28 cellular contexts compared by ENCODE assay signal in the genomic region with DNA sequence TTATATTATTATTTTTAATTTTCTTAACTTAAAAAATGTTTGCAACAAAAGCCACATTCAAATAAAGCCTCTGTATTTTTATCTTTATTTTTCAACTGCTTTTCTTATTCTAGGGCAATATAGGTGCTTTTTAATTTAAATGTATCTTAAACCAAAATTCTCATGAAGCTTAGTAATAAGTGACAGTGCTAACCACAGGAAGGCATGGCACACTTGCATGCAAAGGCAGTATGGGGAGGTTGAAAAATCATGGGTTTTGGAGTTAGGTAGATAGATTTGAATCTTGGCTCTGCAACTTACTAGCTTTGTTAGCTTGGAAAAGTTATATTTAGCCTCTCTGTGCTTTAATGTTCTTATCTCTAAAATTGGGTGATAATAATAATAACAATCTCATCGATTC.
DNase-seq lines count a peak whose midpoint lies in the region; ATAC-seq and TF ChIP-seq lines count a peak whose summit lies in the region.
"Had no signal": no experiment of that assay in that cellular context is flagged by ENCODE, and none has a peak within 500 bp of the region (broad histone marks: within the 10 kb centered on the region; RNA-seq: fewer than 3 reads in every experiment).

No MANE protein-coding gene starts in this region.

- no peaks in the 10 kb centered on the region; the same call in 1 of the 2 replicates for H3K4me1 ChIP-seq in GM23338 (ENCODE audit: insufficient read depth)
- H3K4me1 ChIP-seq: body of pancreas, gastroesophageal sphincter, right atrium auricular region, thyroid gland had no signal

- ATAC-seq in GM18909 (IDR thresholded peaks at IDR 0.05; ENCODE audit: poor library complexity, unreplicated experiment) (peak; percentile 74), GM23338 (no peak), HG03175 (IDR thresholded peaks at IDR 0.05; ENCODE audit: unreplicated experiment) (peak; percentile 65), HG03439 (IDR thresholded peaks at IDR 0.05; ENCODE audit: unreplicated experiment) (no peak), omental fat pad (ENCODE audit: low FRiP score) (no peak)
- ATAC-seq in stimulated activated naive B cell treated with anti-CD40 and anti-IgM and Interleukin-4, amounts not matched to agents 10 μg/mL and 1 μg/mL and 100 μg/mL, for 72 hours (replicated peaks): peak; percentile 57 to 63
- ATAC-seq: activated T-cell treated with anti-CD3 and anti-CD28 coated beads, Interleukin-2, amount 50 U/mL, for 4 hours; body of pancreas; gastroesophageal sphincter; left lobe of liver had no signal

- no peak overlapping the region for H3K27ac ChIP-seq in GM23338 (ENCODE audit: low read depth)
- H3K27ac ChIP-seq: body of pancreas, dorsolateral prefrontal cortex, gastroesophageal sphincter, neural progenitor cell, right atrium auricular region, stomach, thyroid gland, WERI-Rb-1 had no signal

- no peaks in the 10 kb centered on the region for H3K79me2 ChIP-seq in GM23338 (replicated peaks; ENCODE audit: insufficient read depth)

- no peaks in the 10 kb centered on the region for H3K36me3 ChIP-seq in GM23338 (ENCODE audit: insufficient read depth)
- H3K36me3 ChIP-seq: gastroesophageal sphincter, neural progenitor cell, right atrium auricular region, stomach, thyroid gland, WERI-Rb-1 had no signal

- no peaks in the 10 kb centered on the region for H4K20me1 ChIP-seq in GM23338 (replicated peaks; ENCODE audit: insufficient read depth)

- H3K27me3 ChIP-seq in GM23338 (ENCODE audit: insufficient read depth): no peaks in the 10 kb centered on the region
- H3K27me3 ChIP-seq: body of pancreas, dorsolateral prefrontal cortex, gastroesophageal sphincter, neural progenitor cell, right atrium auricular region, stomach, thyroid gland had no signal

- no peaks in the 10 kb centered on the region for H3K36me3 Mint-ChIP-seq in GM23338 (ENCODE audit: low read depth)
- no peaks in the 10 kb centered on the region for H3K36me3 Mint-ChIP-seq in stimulated activated naive B cell treated with anti-CD40 and anti-IgM and Interleukin-4, amounts not matched to agents 10 μg/mL and 1 μg/mL and 100 μg/mL, for 72 hours
- H3K36me3 Mint-ChIP-seq: neural progenitor cell had no signal

- H3F3A ChIP-seq in GM23338 (replicated peaks; ENCODE audit: low read depth): no peaks in the 10 kb centered on the region

- no peaks in the 10 kb centered on the region for H3K27me3 Mint-ChIP-seq in GM23338 (ENCODE audit: insufficient read depth, low read depth, poor library complexity)
- peaks cover 15 to 22% of the 10 kb centered on the region in 2 donors for H3K27me3 Mint-ChIP-seq in stimulated activated naive B cell treated with anti-CD40 and anti-IgM and Interleukin-4, amounts not matched to agents 10 μg/mL and 1 μg/mL and 100 μg/mL, for 72 hours

- DNase-seq in GM23338 (ENCODE audit: low spot score) (no peak), NCI-H748 treated with DMSO at 0.1 percent for 48 hours (lab: John Stamatoyannopoulos, UW) (no peak), omental fat pad (ENCODE audit: low spot score) (no peak), midbrain (lab: John Stamatoyannopoulos, UW) (no peak)
- DNase-seq in stimulated activated naive B cell treated with anti-CD40 and anti-IgM and Interleukin-4, amounts not matched to agents 10 μg/mL and 1 μg/mL and 100 μg/mL, for 72 hours: no peak
- DNase-seq: activated CD4-positive, alpha-beta T cell treated with anti-CD3 and anti-CD28 coated beads, Interleukin-2, amount 10 ng/mL, durations not matched to agents 24 days and 14 days; activated T-cell treated with anti-CD3 and anti-CD28 coated beads, Interleukin-2, amount 50 U/mL, for 4 hours; body of pancreas; dorsolateral prefrontal cortex; HCEC 1CT; mesenchymal stem cell; NCI-H1694 treated with DMSO at 0.1 percent for 48 hours; NCI-H2171; NCI-H510A treated with DMSO at 0.1 percent for 48 hours; stimulated activated CD4-positive, alpha-beta T cell treated with anti-CD3 and anti-CD28 coated beads, Interleukin-1b, Interleukin-23, amount 100 ng/mL, for 48 hours; stimulated activated CD8-positive, alpha-beta memory T cell treated with anti-CD3 and anti-CD28 coated beads, Interleukin-4, amount 100 ng/mL, for 48 hours; stomach; T-helper 9 cell; WERI-Rb-1 had no signal

- no peaks in the 10 kb centered on the region for H3K9me3 Mint-ChIP-seq in GM23338
- H3K9me3 Mint-ChIP-seq in stimulated activated naive B cell treated with anti-CD40 and anti-IgM and Interleukin-4, amounts not matched to agents 10 μg/mL and 1 μg/mL and 100 μg/mL, for 72 hours: no peaks in the 10 kb centered on the region
- H3K9me3 Mint-ChIP-seq: activated CD4-positive, alpha-beta T cell treated with anti-CD3 and anti-CD28 coated beads, Interleukin-2, amount 10 ng/mL, durations not matched to agents 24 days and 14 days; activated T-cell treated with anti-CD3 and anti-CD28 coated beads, Interleukin-2, amount 50 U/mL, for 4 hours; neural progenitor cell had no signal

- H2AFZ ChIP-seq in GM23338: peak overlapping the region; percentile 100

- no peaks in the 10 kb centered on the region for H3K9me2 ChIP-seq in GM23338 (ENCODE audit: insufficient read depth)

- no peak overlapping the region for H3K4me3 ChIP-seq in GM23338
- H3K4me3 ChIP-seq: body of pancreas, dorsolateral prefrontal cortex, gastroesophageal sphincter, neural progenitor cell, right atrium auricular region, smooth muscle cell, stomach, thyroid gland had no signal

- H3K4me1 Mint-ChIP-seq in GM23338: no peaks in the 10 kb centered on the region
- H3K4me1 Mint-ChIP-seq in stimulated activated naive B cell treated with anti-CD40 and anti-IgM and Interleukin-4, amounts not matched to agents 10 μg/mL and 1 μg/mL and 100 μg/mL, for 72 hours: peaks cover 9 to 19% of the 10 kb centered on the region in 2 donors
- H3K4me1 Mint-ChIP-seq: activated CD4-positive, alpha-beta T cell treated with anti-CD3 and anti-CD28 coated beads, Interleukin-2, amount 10 ng/mL, durations not matched to agents 24 days and 14 days; neural progenitor cell had no signal

- TF ChIP-seq CTCF in GM23338 (conservative IDR thresholded peaks at IDR 0.05; ENCODE audit: low read depth in 2 of 2) (no peak), omental fat pad (IDR thresholded peaks at IDR 0.05) (no peak)

- no peak overlapping the region for H3K27ac Mint-ChIP-seq in GM23338
- no peak overlapping the region for H3K27ac Mint-ChIP-seq in stimulated activated naive B cell treated with anti-CD40 and anti-IgM and Interleukin-4, amounts not matched to agents 10 μg/mL and 1 μg/mL and 100 μg/mL, for 72 hours
- H3K27ac Mint-ChIP-seq: activated CD4-positive, alpha-beta T cell treated with anti-CD3 and anti-CD28 coated beads, Interleukin-2, amount 10 ng/mL, durations not matched to agents 24 days and 14 days; neural progenitor cell had no signal

- H3K4me3 Mint-ChIP-seq in GM23338: no peak overlapping the region
- H3K4me3 Mint-ChIP-seq in stimulated activated naive B cell treated with anti-CD40 and anti-IgM and Interleukin-4, amounts not matched to agents 10 μg/mL and 1 μg/mL and 100 μg/mL, for 72 hours: no peak overlapping the region
- H3K4me3 Mint-ChIP-seq: activated CD4-positive, alpha-beta T cell treated with anti-CD3 and anti-CD28 coated beads, Interleukin-2, amount 10 ng/mL, durations not matched to agents 24 days and 14 days; activated T-cell treated with anti-CD3 and anti-CD28 coated beads, Interleukin-2, amount 50 U/mL, for 4 hours; neural progenitor cell had no signal

- no peak overlapping the region for H3K4me2 ChIP-seq in GM23338
- H3K4me2 ChIP-seq: neural progenitor cell, smooth muscle cell had no signal

TF ChIP-seq in GM23338, 12 proteins besides CTCF, POLR2A, EP300 and RAD21 (continues in another document):
- TF ChIP-seq POLR2AphosphoS5 (IDR thresholded peaks at IDR 0.05; ENCODE audit: low read depth): no peak
- no peak for TF ChIP-seq NANOG (IDR thresholded peaks at IDR 0.05; ENCODE audit: borderline replicate concordance)
- TF ChIP-seq, protein P1, sequence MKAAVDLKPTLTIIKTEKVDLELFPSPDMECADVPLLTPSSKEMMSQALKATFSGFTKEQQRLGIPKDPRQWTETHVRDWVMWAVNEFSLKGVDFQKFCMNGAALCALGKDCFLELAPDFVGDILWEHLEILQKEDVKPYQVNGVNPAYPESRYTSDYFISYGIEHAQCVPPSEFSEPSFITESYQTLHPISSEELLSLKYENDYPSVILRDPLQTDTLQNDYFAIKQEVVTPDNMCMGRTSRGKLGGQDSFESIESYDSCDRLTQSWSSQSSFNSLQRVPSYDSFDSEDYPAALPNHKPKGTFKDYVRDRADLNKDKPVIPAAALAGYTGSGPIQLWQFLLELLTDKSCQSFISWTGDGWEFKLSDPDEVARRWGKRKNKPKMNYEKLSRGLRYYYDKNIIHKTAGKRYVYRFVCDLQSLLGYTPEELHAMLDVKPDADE (IDR thresholded peaks at IDR 0.05): no peak
- no peak for TF ChIP-seq REST (IDR thresholded peaks at IDR 0.05; ENCODE audit: unreplicated experiment)
- no peak for TF ChIP-seq EZH2 (IDR thresholded peaks at IDR 0.05; ENCODE audit: low read depth, unreplicated experiment)
- TF ChIP-seq EZH2phosphoT487 (IDR thresholded peaks at IDR 0.05; ENCODE audit: unreplicated experiment): no peak
- TF ChIP-seq STAT1 (IDR thresholded peaks at IDR 0.05; ENCODE audit: unreplicated experiment): no peak

Comparison
In these comparisons a context has a peak if more than half of its experiments do, and no peak if none do; other contexts are left out.
1. ATAC-seq: peak in GM18909 (single experiment), HG03175 (single experiment) and stimulated activated naive B cell treated with anti-CD40 and anti-IgM and Interleukin-4, amounts not matched to agents 10 μg/mL and 1 μg/mL and 100 μg/mL, for 72 hours (2 of 2); none in GM23338 (single experiment), HG03439 (single experiment) and omental fat pad (single experiment).